In genomic region chr3:128775906-128776542, GRCh38 we compare ENCODE assay signal across 19 cellular contexts. TPM values are rescaled to one million over a fixed set of nuclear protein-coding genes. Genes with fewer than 3 reads are reported as not detected.
DNase-seq lines count a peak whose midpoint lies in the region; ATAC-seq and TF ChIP-seq lines count a peak whose summit lies in the region.
"Had no signal": no experiment of that assay in that cellular context is flagged by ENCODE, and none has a peak within 500 bp of the region (broad histone marks: within the 10 kb centered on the region; RNA-seq: fewer than 3 reads in every experiment).

No MANE protein-coding gene starts in this region.

- H3K27ac Mint-ChIP-seq in activated CD8-positive, alpha-beta T cell treated with anti-CD3 and anti-CD28 coated beads, Interleukin-2, amount 10 ng/mL, durations not matched to agents 7 days and 5 days: peak overlapping the region; percentile 1
- H3K27ac Mint-ChIP-seq in activated CD8-positive, alpha-beta T cell treated with anti-CD3 and anti-CD28 coated beads for 36 hours: no peak overlapping the region
- H3K27ac Mint-ChIP-seq: HFFc6 had no signal

- H3K4me1 Mint-ChIP-seq in activated CD8-positive, alpha-beta T cell treated with anti-CD3 and anti-CD28 coated beads, Interleukin-2, amount 10 ng/mL, durations not matched to agents 7 days and 5 days (ENCODE audit: low read depth): peaks cover 51% of the 10 kb centered on the region
- H3K4me1 Mint-ChIP-seq in activated CD8-positive, alpha-beta T cell treated with anti-CD3 and anti-CD28 coated beads for 36 hours (ENCODE audit: low read depth): peaks cover 71% of the 10 kb centered on the region

- no peaks in the 10 kb centered on the region for H3K9me3 Mint-ChIP-seq in activated CD8-positive, alpha-beta T cell treated with anti-CD3 and anti-CD28 coated beads, Interleukin-2, amount 10 ng/mL, durations not matched to agents 7 days and 5 days (ENCODE audit: insufficient read depth)
- peaks cover 3% of the 10 kb centered on the region for H3K9me3 Mint-ChIP-seq in activated CD8-positive, alpha-beta T cell treated with anti-CD3 and anti-CD28 coated beads for 36 hours
- H3K9me3 Mint-ChIP-seq: HFFc6, IgD-negative memory B cell had no signal

- intact Hi-C loops in activated CD8-positive, alpha-beta T cell treated with anti-CD3 and anti-CD28 coated beads for 36 hours (cut with micrococcal nuclease): no loop called here
- intact Hi-C loops in gastrocnemius medialis (cut with DNase I; ENCODE audit: low total_unique reads): no loop called here

- no peaks in the 10 kb centered on the region for H3K27me3 ChIP-seq in gastrocnemius medialis
- H3K27me3 ChIP-seq: breast epithelium, heart left ventricle had no signal

- POLR2A ChIA-PET in activated CD8-positive, alpha-beta T cell treated with anti-CD3 and anti-CD28 coated beads, Interleukin-2, amount 10 ng/mL, durations not matched to agents 7 days and 5 days (lab: Charles Lee): no interaction called here
- POLR2A ChIA-PET in activated CD8-positive, alpha-beta T cell treated with anti-CD3 and anti-CD28 coated beads for 36 hours (lab: Charles Lee): no interaction called here

- DNase-seq in activated CD8-positive, alpha-beta T cell treated with anti-CD3 and anti-CD28 coated beads, Interleukin-2, amount 10 ng/mL, durations not matched to agents 7 days and 5 days: no peak
- DNase-seq in activated CD8-positive, alpha-beta T cell treated with anti-CD3 and anti-CD28 coated beads for 36 hours: no peak
- DNase-seq in RPMI7951 (ENCODE audit: low read depth): peak; percentile 43
- peak; percentile 23 for DNase-seq in fibroblast of the aortic adventitia (ENCODE audit: low read depth)
- no peak for DNase-seq in gastrocnemius medialis
- no peak for DNase-seq in NCI-H128 (lab: John Stamatoyannopoulos, UW; ENCODE audit: unreplicated experiment)
- no peak for DNase-seq in NCI-H748 (lab: John Stamatoyannopoulos, UW; ENCODE audit: unreplicated experiment)
- no peak for DNase-seq in NCI-H748 treated with DMSO at 0.1 percent for 48 hours (lab: John Stamatoyannopoulos, UW)
- DNase-seq: C1 segment of cervical spinal cord; cortex of kidney; heart left ventricle; HFFc6; left ventricle myocardium superior; NCI-H774; SHP77 treated with DMSO at 0.1 percent for 48 hours; stimulated activated CD8-positive, alpha-beta memory T cell treated with anti-CD3 and anti-CD28 coated beads, Interleukin-4, amount 100 ng/mL, for 48 hours had no signal

- no peak for ATAC-seq in activated CD8-positive, alpha-beta T cell treated with anti-CD3 and anti-CD28 coated beads, Interleukin-2, amount 10 ng/mL, durations not matched to agents 7 days and 5 days
- ATAC-seq in activated CD8-positive, alpha-beta T cell treated with anti-CD3 and anti-CD28 coated beads for 36 hours: no peak
- no peak for ATAC-seq in gastrocnemius medialis
- ATAC-seq: GM12878, left ventricle myocardium superior had no signal

- H3K36me3 Mint-ChIP-seq in activated CD8-positive, alpha-beta T cell treated with anti-CD3 and anti-CD28 coated beads, Interleukin-2, amount 10 ng/mL, durations not matched to agents 7 days and 5 days (ENCODE audit: low read depth): peaks cover 37% of the 10 kb centered on the region
- H3K36me3 Mint-ChIP-seq in activated CD8-positive, alpha-beta T cell treated with anti-CD3 and anti-CD28 coated beads for 36 hours (ENCODE audit: low read depth): peaks cover 40% of the 10 kb centered on the region

- H3K36me3 ChIP-seq in gastrocnemius medialis: no peaks in the 10 kb centered on the region
- H3K36me3 ChIP-seq: breast epithelium had no signal

- in situ Hi-C loops in gastrocnemius medialis (cut with MboI; ENCODE audit: low sequenced_read_pairs in 4 of 4): loop anchor here in 1 of 4 donors (25.0 kb wide), 1 partner anchor 89 kb away; no protein-coding TSS in a partner anchor

- no peak for TF ChIP-seq POLR2A in gastrocnemius medialis (IDR thresholded peaks at IDR 0.05)

- peaks cover 72 to 75% of the 10 kb centered on the region in 2 donors for H3K4me1 ChIP-seq in gastrocnemius medialis
- H3K4me1 ChIP-seq: breast epithelium had no signal

- no peaks in the 10 kb centered on the region for H3K27me3 Mint-ChIP-seq in activated CD8-positive, alpha-beta T cell treated with anti-CD3 and anti-CD28 coated beads, Interleukin-2, amount 10 ng/mL, durations not matched to agents 7 days and 5 days (ENCODE audit: low read depth)
- no peaks in the 10 kb centered on the region for H3K27me3 Mint-ChIP-seq in activated CD8-positive, alpha-beta T cell treated with anti-CD3 and anti-CD28 coated beads for 36 hours
- H3K27me3 Mint-ChIP-seq: IgD-negative memory B cell had no signal

- no peak overlapping the region for H3K4me3 ChIP-seq in fibroblast of the aortic adventitia (ENCODE audit: low read depth, low read length)
- no peak overlapping the region for H3K4me3 ChIP-seq in gastrocnemius medialis
- H3K4me3 ChIP-seq: breast epithelium, GM12878, heart left ventricle had no signal

- CTCF ChIA-PET in activated CD8-positive, alpha-beta T cell treated with anti-CD3 and anti-CD28 coated beads, Interleukin-2, amount 10 ng/mL, durations not matched to agents 7 days and 5 days (lab: Charles Lee): no interaction called here
- CTCF ChIA-PET in activated CD8-positive, alpha-beta T cell treated with anti-CD3 and anti-CD28 coated beads for 36 hours (lab: Charles Lee): no interaction called here

- no peak for TF ChIP-seq CTCF in activated CD8-positive, alpha-beta T cell treated with anti-CD3 and anti-CD28 coated beads for 36 hours (IDR thresholded peaks at IDR 0.05)
- TF ChIP-seq CTCF in fibroblast of the aortic adventitia (IDR thresholded peaks at IDR 0.05; ENCODE audit: insufficient read depth, low read length) (no peak), gastrocnemius medialis (IDR thresholded peaks at IDR 0.05 in 4 of 5, conservative IDR thresholded peaks at IDR 0.05 in 1 of 5) (no peak)

- H3K27ac ChIP-seq in gastrocnemius medialis: peak overlapping the region in 3 of 4 donors; percentile 5 to 37 (median 24)
- H3K27ac ChIP-seq: heart left ventricle had no signal

- H3K9me3 ChIP-seq in gastrocnemius medialis: no peaks in the 10 kb centered on the region
- H3K9me3 ChIP-seq: breast epithelium, heart left ventricle had no signal

- H3K4me3 Mint-ChIP-seq in activated CD8-positive, alpha-beta T cell treated with anti-CD3 and anti-CD28 coated beads, Interleukin-2, amount 10 ng/mL, durations not matched to agents 7 days and 5 days: no peak overlapping the region
- no peak overlapping the region for H3K4me3 Mint-ChIP-seq in activated CD8-positive, alpha-beta T cell treated with anti-CD3 and anti-CD28 coated beads for 36 hours
- H3K4me3 Mint-ChIP-seq: HFFc6 had no signal

RNA-seq across cellular contexts. Expression of gene RAB7A, which starts 50.0 kb away (rescaled TPM):
- total RNA-seq in activated CD8-positive, alpha-beta T cell treated with anti-CD3 and anti-CD28 coated beads, Interleukin-2, amount 10 ng/mL, durations not matched to agents 7 days and 5 days: 100 to 1,000 TPM; 256 to 269 TPM
- 100 to 1,000 TPM; 304 to 322 TPM for total RNA-seq in activated CD8-positive, alpha-beta T cell treated with anti-CD3 and anti-CD28 coated beads for 36 hours
- 82.1 and 90.4 TPM in 2 replicates for total RNA-seq in RPMI7951 (2014; rRNA removed; shearing (Covaris generic))
- 96.8 and 166 TPM in 2 replicates for total RNA-seq in fibroblast of the aortic adventitia (ENCODE audit: low replicate concordance)
- total RNA-seq in gastrocnemius medialis: 100 to 1,000 TPM; 102 to 190 (median 149) TPM

Comparison
In these comparisons a context has a peak if more than half of its experiments do, and no peak if none do; other contexts are left out.
1. DNase-seq: peak in RPMI7951 (single experiment) and fibroblast of the aortic adventitia (single experiment); none in activated CD8-positive, alpha-beta T cell treated with anti-CD3 and anti-CD28 coated beads, Interleukin-2, amount 10 ng/mL, durations not matched to agents 7 days and 5 days (single experiment), activated CD8-positive, alpha-beta T cell treated with anti-CD3 and anti-CD28 coated beads for 36 hours (single experiment), gastrocnemius medialis (0 of 2), NCI-H128 (single experiment), NCI-H748 (single experiment) and NCI-H748 treated with DMSO at 0.1 percent for 48 hours (single experiment).